In genomic region chr12:4857472-4858291, GRCh38 we compare ENCODE assay signal across 8 cellular contexts. TPM values are rescaled to one million over a fixed set of nuclear protein-coding genes. Genes with fewer than 3 reads are reported as not detected.
A peak's percentile ranks its signal among the peaks of the same experiment; 100 is the strongest.
DNase-seq lines count a peak whose midpoint lies in the region; ATAC-seq and TF ChIP-seq lines count a peak whose summit lies in the region.

No MANE protein-coding gene starts in this region.

- no peak overlapping the region for H3K27ac ChIP-seq in WERI-Rb-1
- no peak overlapping the region for H3K27ac ChIP-seq in breast epithelium

- H3K36me3 ChIP-seq in WERI-Rb-1 (no peaks in the 10 kb centered on the region), breast epithelium (no peaks in the 10 kb centered on the region)

- peaks cover 0 to 7% of the 10 kb centered on the region in 2 donors for H3K4me1 ChIP-seq in breast epithelium

- no peak for TF ChIP-seq POLR2A in breast epithelium (IDR thresholded peaks at IDR 0.05)

- peak; percentile 18 for DNase-seq in GDM1 (lab: John Stamatoyannopoulos, UW)
- DNase-seq in NCI-H2171 (lab: John Stamatoyannopoulos, UW) = peak; percentile 29
- DNase-seq in WERI-Rb-1 = peak; percentile 77
- peak; percentile 49 to 67 for DNase-seq in breast epithelium (ENCODE audit: low spot score in 2 of 2)
- DNase-seq in iris pigment epithelial cell (ENCODE audit: low read depth) = peak; percentile 68
- peak; percentile 59 to 80 (median 61) for DNase-seq in stimulated activated CD4-positive, alpha-beta T cell treated with anti-CD3 and anti-CD28 coated beads, Interleukin-12 subunit alpha, Interleukin-12 subunit beta, amount 100 ng/mL, for 48 hours (ENCODE audit: low read depth in 2 of 3, low spot score in 1 of 3)

- H3K27me3 ChIP-seq in WERI-Rb-1 (ENCODE audit: insufficient read depth, low read depth, severe bottlenecking) (peaks cover 5% of the 10 kb centered on the region), breast epithelium (peaks cover 0 to 2% of the 10 kb centered on the region in 2 donors)

- peak overlapping the region; percentile 42 for H3K4me3 ChIP-seq in WERI-Rb-1 (ENCODE audit: low read depth, low read length)
- peak overlapping the region in 2 of 3 donors; percentile 27 to 45 for H3K4me3 ChIP-seq in breast epithelium

- intact Hi-C loops in breast epithelium (cut with DNase I; ENCODE audit: low total_unique reads) = loop anchor here (10.0 kb wide), 1 partner anchor 147 kb away; no protein-coding TSS in a partner anchor

- no peaks in the 10 kb centered on the region for H3K9me3 ChIP-seq in WERI-Rb-1 (ENCODE audit: severe bottlenecking)
- no peaks in the 10 kb centered on the region for H3K9me3 ChIP-seq in breast epithelium

- TF ChIP-seq CTCF in WERI-Rb-1 (IDR thresholded peaks at IDR 0.05; ENCODE audit: low read depth, low read length) (peak; percentile 89), breast epithelium (IDR thresholded peaks at IDR 0.05) (peak; percentile 46 to 79 (median 71))

- ATAC-seq in HG02938 (IDR thresholded peaks at IDR 0.05; ENCODE audit: unreplicated experiment) = peak; percentile 72
- ATAC-seq in HG03175 (IDR thresholded peaks at IDR 0.05; ENCODE audit: unreplicated experiment) = no peak

RNA-seq across cellular contexts. Expression of gene KCNA1, which starts 52.0 kb away (rescaled TPM):
- total RNA-seq in breast epithelium = 1 to 10 TPM in 2 of 3 donors, under 1 TPM in 1; 0.48 to 1.3 (median 1.3) TPM

Comparison
In these comparisons a context has a peak if more than half of its experiments do, and no peak if none do; other contexts are left out.
1. DNase-seq: peak in every context shown above with its lines; median percentile 77 in WERI-Rb-1; 68 in iris pigment epithelial cell; 61 in stimulated activated CD4-positive, alpha-beta T cell treated with anti-CD3 and anti-CD28 coated beads, Interleukin-12 subunit alpha, Interleukin-12 subunit beta, amount 100 ng/mL, for 48 hours; 58 in breast epithelium; 29 in NCI-H2171; 18 in GDM1.